Comparison of ENCODE assay signal across 12 cellular contexts in the genomic region with DNA sequence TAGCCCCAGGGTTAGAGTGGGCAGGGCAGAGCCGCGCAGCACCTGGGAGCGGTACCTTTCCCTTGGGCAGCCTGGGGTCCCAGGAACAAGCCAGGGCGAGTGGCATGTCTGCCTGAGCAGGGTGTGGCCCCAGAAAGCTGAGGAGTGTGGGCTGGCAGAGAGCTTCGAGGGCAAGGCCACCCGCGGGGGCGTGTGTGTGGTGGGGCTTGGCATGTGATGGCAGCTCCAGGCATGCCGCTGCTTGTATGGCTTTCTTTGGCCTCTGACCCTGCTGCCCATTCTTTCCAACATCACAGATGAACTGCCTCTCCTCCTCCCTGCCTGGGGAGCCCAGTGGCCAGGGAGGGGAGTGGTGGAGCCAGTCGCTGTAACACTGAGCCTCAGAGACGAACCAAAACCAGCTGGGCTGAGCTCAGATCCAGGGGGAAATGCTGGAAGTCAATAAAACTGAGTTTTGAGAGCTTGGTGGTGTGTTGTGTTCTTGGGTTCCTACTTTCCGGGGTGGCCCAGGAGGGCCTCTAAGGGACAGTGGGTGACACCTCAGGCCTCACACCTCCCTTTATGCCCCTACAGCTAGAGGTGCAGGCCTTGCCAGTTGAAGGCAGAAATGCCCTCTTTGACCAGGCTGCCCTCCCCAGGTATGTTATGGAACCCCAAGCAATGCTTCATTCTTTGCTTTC. TPM values are rescaled to one million over a fixed set of nuclear protein-coding genes. Genes with fewer than 3 reads are reported as not detected.
DNase-seq lines count a peak whose midpoint lies in the region; ATAC-seq, FAIRE-seq and TF ChIP-seq lines count a peak whose summit lies in the region.
"Had no signal": no experiment of that assay in that cellular context is flagged by ENCODE, and none has a peak within 500 bp of the region (broad histone marks: within the 10 kb centered on the region; RNA-seq: fewer than 3 reads in every experiment).

No MANE protein-coding gene starts in this region.

- no peaks in the 10 kb centered on the region for H3K79me2 ChIP-seq in keratinocyte (ENCODE audit: control insufficient read depth, insufficient read depth, low read length)

- H3K36me3 ChIP-seq in HEK293 (ENCODE audit: control insufficient read depth in 2 of 2, insufficient read depth in 1 of 2, low read length in 2 of 2) = peaks cover 0 to 50% of the 10 kb centered on the region in 2 experiments; a peak in 1 of 3 replicates
- peaks cover 0 to 41% of the 10 kb centered on the region in 2 donors for H3K36me3 ChIP-seq in adrenal gland (replicated peaks in 1 of 2)
- H3K36me3 ChIP-seq in keratinocyte (ENCODE audit: control insufficient read depth in 2 of 2, extremely low read depth in 1 of 2, insufficient read depth in 2 of 2, low read length in 2 of 2) = peaks cover 15 to 19% of the 10 kb centered on the region in 2 experiments
- peaks cover 35% of the 10 kb centered on the region for H3K36me3 ChIP-seq in suprapubic skin

- H3K9ac ChIP-seq in keratinocyte (ENCODE audit: control insufficient read depth, extremely low read depth, insufficient read depth, low read length) = peak overlapping the region; percentile 52

- no peak overlapping the region for H3K27ac ChIP-seq in HEK293 (ENCODE audit: extremely low read depth, low read depth, low read length)
- H3K27ac ChIP-seq in adrenal gland = peak overlapping the region in 3 of 5 donors; percentile 23 to 69 (median 65)
- H3K27ac ChIP-seq in keratinocyte (ENCODE audit: control insufficient read depth, insufficient read depth, low read length) = peak overlapping the region; percentile 72
- peak overlapping the region; percentile 56 for H3K27ac ChIP-seq in suprapubic skin
- H3K27ac ChIP-seq: body of pancreas had no signal

- 58 to 100% (median 63%) methylated on average over 1 to 12 of the region's 12 CpGs for WGBS in adrenal gland, 4 donors
- WGBS in suprapubic skin = 34% methylated on average over 8 of the region's 12 CpGs

- TF ChIP-seq EP300 in suprapubic skin (IDR thresholded peaks at IDR 0.05) = no peak

- TF ChIP-seq POLR2A in adrenal gland (IDR thresholded peaks at IDR 0.05) = no peak
- TF ChIP-seq POLR2A in suprapubic skin (IDR thresholded peaks at IDR 0.05) = no peak

- peak overlapping the region; percentile 74 for H2AFZ ChIP-seq in keratinocyte (ENCODE audit: control insufficient read depth, low read length)

- no peak overlapping the region for H3K4me3 ChIP-seq in HEK293 (ENCODE audit: low read depth, low read length)
- no peak overlapping the region for H3K4me3 ChIP-seq in adrenal gland
- peak overlapping the region in 2 of 3 experiments; percentile 24 to 50 for H3K4me3 ChIP-seq in keratinocyte (ENCODE audit: control insufficient read depth in 2 of 3, extremely low read depth in 1 of 3, insufficient read depth in 2 of 3, low read depth in 1 of 3, low read length in 3 of 3)
- H3K4me3 ChIP-seq in suprapubic skin = no peak overlapping the region
- H3K4me3 ChIP-seq: body of pancreas had no signal

- H3K9me1 ChIP-seq in keratinocyte (ENCODE audit: control insufficient read depth, extremely low read depth, insufficient read depth, low read length) = no peaks in the 10 kb centered on the region

- CTCF ChIA-PET in HEK293 (lab: Yijun Ruan, JAX) = interaction anchor here (0.6 to 15.0 kb wide), 4 partner anchors 8 to 207 kb away, joined by 4 to 297 read pairs (median 6); a partner anchor contains a TSS

- peak overlapping the region; percentile 80 for H3K4me2 ChIP-seq in keratinocyte (ENCODE audit: control insufficient read depth, extremely low read depth, insufficient read depth, low read depth, low read length)

- ATAC-seq in GM21367 (IDR thresholded peaks at IDR 0.05; ENCODE audit: unreplicated experiment) = no peak
- ATAC-seq: body of pancreas had no signal

- TF ChIP-seq CTCF in HEK293 (tag by site-specific recombination; IDR thresholded peaks at IDR 0.05) = no peak
- TF ChIP-seq CTCF in adrenal gland (IDR thresholded peaks at IDR 0.05) = no peak
- no peak for TF ChIP-seq CTCF in keratinocyte (optimal IDR thresholded peaks at IDR 0.05 in 1 of 3, IDR thresholded peaks at IDR 0.05 in 1 of 3, conservative IDR thresholded peaks at IDR 0.05 in 1 of 3; ENCODE audit: extremely low read depth in 1 of 3, insufficient read depth in 2 of 3, low read length in 3 of 3)
- no peak for TF ChIP-seq CTCF in suprapubic skin (IDR thresholded peaks at IDR 0.05)

- H4K20me1 ChIP-seq in keratinocyte (ENCODE audit: control insufficient read depth, extremely low read depth, insufficient read depth, low read length) = no peaks in the 10 kb centered on the region

- H3K4me1 ChIP-seq in HEK293 (ENCODE audit: control insufficient read depth, insufficient read depth, low read length) (no peaks in the 10 kb centered on the region), adrenal gland (replicated peaks in 1 of 2) (peaks cover 0 to 18% of the 10 kb centered on the region in 2 donors), keratinocyte (ENCODE audit: control insufficient read depth, extremely low read depth, insufficient read depth, low read length) (peaks cover 36% of the 10 kb centered on the region), suprapubic skin (peaks cover 79% of the 10 kb centered on the region)

- FAIRE-seq in keratinocyte (lab: Jason Lieb, UNC) (no peak), GM19239 (lab: Jason Lieb, UNC) (no peak)
- FAIRE-seq: islet of Langerhans, TTC549 had no signal

- intact Hi-C loops in adrenal gland (cut with DNase I) = no loop called here

- H3K9me3 ChIP-seq in HEK293 (ENCODE audit: control insufficient read depth, insufficient read depth, low read depth, low read length) = no peaks in the 10 kb centered on the region
- no peaks in the 10 kb centered on the region for H3K9me3 ChIP-seq in adrenal gland (replicated peaks in 1 of 3)
- no peaks in the 10 kb centered on the region for H3K9me3 ChIP-seq in keratinocyte (ENCODE audit: control insufficient read depth, low read depth, low read length)
- no peaks in the 10 kb centered on the region for H3K9me3 ChIP-seq in suprapubic skin
- H3K9me3 ChIP-seq: body of pancreas had no signal

- peak in 3 of 7 donors; percentile 55 to 71 (median 55) for DNase-seq in adrenal gland
- no peak for DNase-seq in keratinocyte (ENCODE audit: low read depth, low spot score)
- peak in 1 of 2 donors; percentile 76 for DNase-seq in suprapubic skin (ENCODE audit: low spot score in 2 of 2)
- no peak for DNase-seq in T-helper 1 cell
- no peak for DNase-seq in GM19239 (ENCODE audit: insufficient read length, low spot score)
- DNase-seq: NCI-H187; stimulated activated CD4-positive, alpha-beta T cell treated with anti-CD3 and anti-CD28 coated beads, Interleukin-2, amount 100 ng/mL, for 24 hours had no signal

- POLR2A ChIA-PET in HEK293 (lab: Yijun Ruan, JAX) = interaction anchor here (0.9 to 1.6 kb wide), 2 partner anchors 8 to 80 kb away, joined by 3 to 4 read pairs; a partner anchor contains a TSS

- dilution Hi-C loops in keratinocyte (cut with MboI; ENCODE audit: extremely low pct_ligation_motif_present, low sequenced_read_pairs) = no loop called here

- H3K27me3 ChIP-seq in adrenal gland (no peaks in the 10 kb centered on the region), keratinocyte (ENCODE audit: control insufficient read depth, extremely low read depth, insufficient read depth, low read length) (no peaks in the 10 kb centered on the region), suprapubic skin (no peaks in the 10 kb centered on the region)
- H3K27me3 ChIP-seq: body of pancreas had no signal

RNA-seq across cellular contexts. Expression of a gene that starts 7.4 kb away (rescaled TPM):
- total RNA-seq in adrenal gland (100 to 1,000 TPM in 7 of 8 donors, 10 to 100 TPM in 1; 80.6 to 180 (median 137) TPM), suprapubic skin (100 to 1,000 TPM in 2 of 4 donors, 10 to 100 TPM in 2; 91.2 to 138 (median 107) TPM)
- polyA plus RNA-seq in adrenal gland (100 to 1,000 TPM; 126 to 201 (median 145) TPM), keratinocyte (35.4 to 75.5 TPM (median 51.7 TPM) in 3 replicates)
- 51.5 TPM for polyA plus RNA-seq in keratinocyte (2011; ENCODE audit: low read depth)
- 38.8 and 44.1 TPM in 2 replicates for polyA plus RNA-seq in keratinocyte (2011; cell fraction: cytosol; rRNA removed)
- 70.8 and 71.6 TPM in 2 replicates for polyA plus RNA-seq in keratinocyte (2011; cell fraction: nucleus; rRNA removed)
- polyA plus RNA-seq in keratinocyte (2012; ENCODE audit: low replicate concordance) = 45.9 and 67.3 TPM in 2 replicates
- 32.0 to 81.5 TPM (median 58.7 TPM) in 3 replicates for polyA minus RNA-seq in keratinocyte
- 29.4 TPM for polyA minus RNA-seq in keratinocyte (2011; cell fraction: cytosol; rRNA and poly(A)+ RNA removed)
- 32.8 and 46.7 TPM in 2 replicates for polyA minus RNA-seq in keratinocyte (2011; cell fraction: nucleus; rRNA and poly(A)+ RNA removed)

RNA-seq across cellular contexts. Expression of a gene that starts 22.6 kb away (rescaled TPM):
- total RNA-seq in adrenal gland (100 to 1,000 TPM in 1 of 8 donors, 10 to 100 TPM in 2, 1 to 10 TPM in 3, under 1 TPM in 1, not detected in 1; 0.39 to 106 (median 8.8) TPM), suprapubic skin (not detected)
- polyA plus RNA-seq in adrenal gland (10 to 100 TPM in 2 of 3 donors, 1 to 10 TPM in 1; 8.5 to 45.3 (median 26.7) TPM), keratinocyte (not detected in 3 replicates)
- polyA plus RNA-seq in keratinocyte (2011; ENCODE audit: low read depth) = not detected
- polyA plus RNA-seq in keratinocyte (2011; cell fraction: cytosol; rRNA removed) = not detected in 2 replicates
- not detected in 2 replicates for polyA plus RNA-seq in keratinocyte (2011; cell fraction: nucleus; rRNA removed)
- polyA plus RNA-seq in keratinocyte (2012; ENCODE audit: low replicate concordance) = not detected in 2 replicates
- polyA minus RNA-seq in keratinocyte = not detected in 3 replicates
- polyA minus RNA-seq in keratinocyte (2011; cell fraction: cytosol; rRNA and poly(A)+ RNA removed) = not detected
- polyA minus RNA-seq in keratinocyte (2011; cell fraction: nucleus; rRNA and poly(A)+ RNA removed) = not detected in 2 replicates

RNA-seq across cellular contexts. Expression of a gene that starts 32.9 kb away (rescaled TPM):
- 100 to 1,000 TPM in 1 of 8 donors, 10 to 100 TPM in 7; 16.6 to 207 (median 25.9) TPM for total RNA-seq in adrenal gland
- 100 to 1,000 TPM in 1 of 3 donors, 10 to 100 TPM in 2; 13.4 to 741 (median 39.6) TPM for polyA plus RNA-seq in adrenal gland
- 524 to 819 TPM (median 569 TPM) in 3 replicates for polyA plus RNA-seq in keratinocyte
- polyA plus RNA-seq in keratinocyte (2011; ENCODE audit: low read depth) = 80.1 TPM
- 560 and 665 TPM in 2 replicates for polyA plus RNA-seq in keratinocyte (2011; cell fraction: cytosol; rRNA removed)
- polyA plus RNA-seq in keratinocyte (2011; cell fraction: nucleus; rRNA removed) = 738 and 769 TPM in 2 replicates
- polyA plus RNA-seq in keratinocyte (2012; ENCODE audit: low replicate concordance) = 401 and 544 TPM in 2 replicates
- polyA minus RNA-seq in keratinocyte = 266 to 690 TPM (median 309 TPM) in 3 replicates
- polyA minus RNA-seq in keratinocyte (2011; cell fraction: cytosol; rRNA and poly(A)+ RNA removed) = 136 TPM
- polyA minus RNA-seq in keratinocyte (2011; cell fraction: nucleus; rRNA and poly(A)+ RNA removed) = 115 and 162 TPM in 2 replicates
- total RNA-seq in suprapubic skin = 100 to 1,000 TPM; 194 to 530 (median 394) TPM

RNA-seq across cellular contexts. Expression of a gene that starts 33.5 kb away (rescaled TPM):
- total RNA-seq in adrenal gland = under 1 TPM in 1 of 8 donors, not detected in 7; 0.14 TPM
- under 1 TPM in 1 of 3 donors, not detected in 2; 0.07 TPM for polyA plus RNA-seq in adrenal gland
- 0.08 TPM in 1 of 3 replicates, not detected in the others for polyA plus RNA-seq in keratinocyte
- not detected for polyA plus RNA-seq in keratinocyte (2011; ENCODE audit: low read depth)
- polyA plus RNA-seq in keratinocyte (2011; cell fraction: cytosol; rRNA removed) = 0.05 TPM in 1 of 2 replicates, not detected in the other
- polyA plus RNA-seq in keratinocyte (2011; cell fraction: nucleus; rRNA removed) = 0.09 TPM in 1 of 2 replicates, not detected in the other
- polyA plus RNA-seq in keratinocyte (2012; ENCODE audit: low replicate concordance) = not detected in 2 replicates
- polyA minus RNA-seq in keratinocyte = not detected in 3 replicates
- not detected for polyA minus RNA-seq in keratinocyte (2011; cell fraction: cytosol; rRNA and poly(A)+ RNA removed)
- polyA minus RNA-seq in keratinocyte (2011; cell fraction: nucleus; rRNA and poly(A)+ RNA removed) = not detected in 2 replicates
- not detected for total RNA-seq in suprapubic skin
- total RNA-seq: body of pancreas had no signal

RNA-seq across cellular contexts. Expression of a gene that starts 41.3 kb away (rescaled TPM):
- total RNA-seq in adrenal gland (10 to 100 TPM; 19.2 to 55.8 (median 30.1) TPM), suprapubic skin (10 to 100 TPM; 10.9 to 22.9 (median 16.1) TPM)
- polyA plus RNA-seq in adrenal gland (10 to 100 TPM; 24.7 to 27.1 (median 26.8) TPM), keratinocyte (35.8 to 44.7 TPM (median 40.2 TPM) in 3 replicates)
- polyA plus RNA-seq in keratinocyte (2011; ENCODE audit: low read depth) = 8.8 TPM
- polyA plus RNA-seq in keratinocyte (2011; cell fraction: cytosol; rRNA removed) = 39.1 and 53.2 TPM in 2 replicates
- 18.0 and 26.4 TPM in 2 replicates for polyA plus RNA-seq in keratinocyte (2011; cell fraction: nucleus; rRNA removed)
- polyA plus RNA-seq in keratinocyte (2012; ENCODE audit: low replicate concordance) = 25.1 and 33.3 TPM in 2 replicates
- 36.8 to 48.8 TPM (median 38.1 TPM) in 3 replicates for polyA minus RNA-seq in keratinocyte
- polyA minus RNA-seq in keratinocyte (2011; cell fraction: cytosol; rRNA and poly(A)+ RNA removed) = 26.9 TPM
- polyA minus RNA-seq in keratinocyte (2011; cell fraction: nucleus; rRNA and poly(A)+ RNA removed) = 5.2 and 7.5 TPM in 2 replicates

Comparison
In these comparisons a context has a peak if more than half of its experiments do, and no peak if none do; other contexts are left out.
1. H3K4me3 ChIP-seq: peak in keratinocyte (2 of 3); none in HEK293 (single experiment), adrenal gland (0 of 4) and suprapubic skin (single experiment).